ENCODE assay signal across 8 cellular contexts in genomic region chr5:181191526-181192336, GRCh38. TPM values are rescaled to one million over a fixed set of nuclear protein-coding genes. Genes with fewer than 3 reads are reported as not detected.
A peak's percentile ranks its signal among the peaks of the same experiment; 100 is the strongest.
DNase-seq lines count a peak whose midpoint lies in the region; TF ChIP-seq lines count a peak whose summit lies in the region.

No MANE protein-coding gene starts in this region.

- H3K36me3 ChIP-seq in GM23248 (ENCODE audit: low read depth) (no peaks in the 10 kb centered on the region), thyroid gland (no peaks in the 10 kb centered on the region)

- H3K4me3 ChIP-seq in GM23248 (peak overlapping the region; percentile 87), thyroid gland (replicated peaks in 1 of 3) (peak overlapping the region; percentile 37 to 80 (median 77))

- no peaks in the 10 kb centered on the region for H3K9me3 ChIP-seq in GM23248 (ENCODE audit: low read depth)
- H3K9me3 ChIP-seq in thyroid gland = no peaks in the 10 kb centered on the region

- H3K79me2 ChIP-seq in GM23248 (ENCODE audit: insufficient read depth) = no peaks in the 10 kb centered on the region

- H3K4me1 Mint-ChIP-seq in osteocyte (ENCODE audit: unreplicated experiment) = peaks cover 25% of the 10 kb centered on the region

- peak overlapping the region; percentile 94 for H3K9ac ChIP-seq in GM23248

- H3K9me3 Mint-ChIP-seq in osteocyte (ENCODE audit: unreplicated experiment) = no peaks in the 10 kb centered on the region

- peak overlapping the region; percentile 87 for H2AFZ ChIP-seq in GM23248

- no peaks in the 10 kb centered on the region for H3K9me2 ChIP-seq in GM23248 (ENCODE audit: insufficient read depth)

- in situ Hi-C loops in GM23248 (cut with MboI) = no loop called here

- no peaks in the 10 kb centered on the region for H3K27me3 Mint-ChIP-seq in osteocyte (ENCODE audit: unreplicated experiment)

- intact Hi-C loops in thyroid gland (cut with DNase I) = no loop called here

- TF ChIP-seq CTCF in osteocyte (IDR thresholded peaks at IDR 0.05) (no peak), thyroid gland (IDR thresholded peaks at IDR 0.05) (no peak)

- no peaks in the 10 kb centered on the region for H4K20me1 ChIP-seq in GM23248 (ENCODE audit: insufficient read depth)

- peak overlapping the region; percentile 77 for H3K27ac ChIP-seq in GM23248
- peak overlapping the region; percentile 81 to 94 (median 94) for H3K27ac ChIP-seq in thyroid gland

- no peaks in the 10 kb centered on the region for H3K36me3 Mint-ChIP-seq in osteocyte (ENCODE audit: unreplicated experiment)

- H3K4me1 ChIP-seq in GM23248 (ENCODE audit: insufficient read depth) = no peaks in the 10 kb centered on the region
- peaks cover 4 to 8% of the 10 kb centered on the region in 2 donors for H3K4me1 ChIP-seq in thyroid gland

- peak overlapping the region; percentile 97 for H3K4me2 ChIP-seq in GM23248 (ENCODE audit: unreplicated experiment)

- H3K27ac Mint-ChIP-seq in osteocyte (ENCODE audit: unreplicated experiment) = peak overlapping the region; percentile 94

- DNase-seq in Daoy (ENCODE audit: low read depth) (peak; percentile 98), GM23248 (peak; percentile 98), M059J (ENCODE audit: low read depth) (peak; percentile 93), foreskin melanocyte (peak; percentile 92), osteocyte (ENCODE audit: extremely low spot score, unreplicated experiment) (peak; percentile 98), thyroid gland (peak; percentile 94), GDM1 (lab: John Stamatoyannopoulos, UW) (no peak)
- DNase-seq in activated T-helper 1 cell treated with anti-CD3 and anti-CD28 coated beads, Interleukin-2, amount 50 U/mL, for 16 hours (ENCODE audit: low read depth in 1 of 2, low spot score in 1 of 2) = peak; percentile 94 to 96

- WGBS in GM23248 (ENCODE audit: low coverage in 1 of 2, low lambda C conversion rate in 2 of 2, missing lambda C conversion rate in 2 of 2), 2 experiments = 1% methylated on average over 50 to 64 of the region's 64 CpGs
- WGBS in thyroid gland, 2 donors = 1 to 3% methylated on average over 28 to 45 of the region's 64 CpGs

- H3K4me3 Mint-ChIP-seq in osteocyte (ENCODE audit: unreplicated experiment) = peak overlapping the region; percentile 97

- no peaks in the 10 kb centered on the region for H3F3A ChIP-seq in GM23248 (ENCODE audit: insufficient read depth)

- H3K27me3 ChIP-seq in GM23248 (replicated peaks; ENCODE audit: insufficient read depth) = no peaks in the 10 kb centered on the region
- no peaks in the 10 kb centered on the region for H3K27me3 ChIP-seq in thyroid gland

- peak in 1 of 2 donors; percentile 77 for TF ChIP-seq POLR2A in thyroid gland (IDR thresholded peaks at IDR 0.05)

RNA-seq across cellular contexts. Expression of gene TRIM7, which starts 13.3 kb away (rescaled TPM):
- 6.7 and 9.0 TPM in 2 replicates for total RNA-seq in Daoy (2014; rRNA removed; shearing (Covaris generic))
- 1.4 and 6.8 TPM in 2 replicates for total RNA-seq in GM23248 (2014; rRNA removed; shearing (Covaris generic))
- 2.5 and 3.1 TPM in 2 replicates for polyA plus RNA-seq in GM23248 (2016; fragmentation: Nextera tagmentation; extraction: Ambion mirVana)
- total RNA-seq in M059J (2014; rRNA removed; shearing (Covaris generic)) = 1.6 and 3.2 TPM in 2 replicates
- 3.8 and 4.0 TPM in 2 replicates for total RNA-seq in osteocyte
- 10 to 100 TPM; 12.3 to 14.2 (median 13.0) TPM for total RNA-seq in thyroid gland

RNA-seq across cellular contexts. Expression of gene TRIM41, which starts 31.4 kb away (rescaled TPM):
- 23.3 and 23.8 TPM in 2 replicates for total RNA-seq in Daoy (2014; rRNA removed; shearing (Covaris generic))
- total RNA-seq in GM23248 (2014; rRNA removed; shearing (Covaris generic)) = 17.5 and 18.6 TPM in 2 replicates
- polyA plus RNA-seq in GM23248 (2016; fragmentation: Nextera tagmentation; extraction: Ambion mirVana) = 3.8 and 4.3 TPM in 2 replicates
- 6.5 and 9.0 TPM in 2 replicates for total RNA-seq in M059J (2014; rRNA removed; shearing (Covaris generic))
- 25.2 and 27.1 TPM in 2 replicates for total RNA-seq in osteocyte
- total RNA-seq in thyroid gland = 10 to 100 TPM; 18.8 to 31.1 (median 22.8) TPM

RNA-seq across cellular contexts. Expression of gene OR2V2, which starts 44.3 kb away (rescaled TPM):
- not detected in 2 replicates for total RNA-seq in Daoy (2014; rRNA removed; shearing (Covaris generic))
- total RNA-seq in GM23248 (2014; rRNA removed; shearing (Covaris generic)) = not detected in 2 replicates
- polyA plus RNA-seq in GM23248 (2016; fragmentation: Nextera tagmentation; extraction: Ambion mirVana) = not detected in 2 replicates
- total RNA-seq in M059J (2014; rRNA removed; shearing (Covaris generic)) = not detected in 2 replicates
- total RNA-seq in osteocyte = not detected in 2 replicates
- total RNA-seq in thyroid gland = not detected

RNA-seq across cellular contexts. Expression of gene RACK1, which starts 52.0 kb away (rescaled TPM):
- total RNA-seq in Daoy (2014; rRNA removed; shearing (Covaris generic)) = 3,901 and 4,257 TPM in 2 replicates
- 2,598 and 3,224 TPM in 2 replicates for total RNA-seq in GM23248 (2014; rRNA removed; shearing (Covaris generic))
- 837 and 864 TPM in 2 replicates for polyA plus RNA-seq in GM23248 (2016; fragmentation: Nextera tagmentation; extraction: Ambion mirVana)
- 1,818 and 1,864 TPM in 2 replicates for total RNA-seq in M059J (2014; rRNA removed; shearing (Covaris generic))
- 1,869 and 1,921 TPM in 2 replicates for total RNA-seq in osteocyte
- total RNA-seq in thyroid gland = 1,000 to 10,000 TPM; 2,254 to 3,332 (median 2,569) TPM
